In the genomic region with DNA sequence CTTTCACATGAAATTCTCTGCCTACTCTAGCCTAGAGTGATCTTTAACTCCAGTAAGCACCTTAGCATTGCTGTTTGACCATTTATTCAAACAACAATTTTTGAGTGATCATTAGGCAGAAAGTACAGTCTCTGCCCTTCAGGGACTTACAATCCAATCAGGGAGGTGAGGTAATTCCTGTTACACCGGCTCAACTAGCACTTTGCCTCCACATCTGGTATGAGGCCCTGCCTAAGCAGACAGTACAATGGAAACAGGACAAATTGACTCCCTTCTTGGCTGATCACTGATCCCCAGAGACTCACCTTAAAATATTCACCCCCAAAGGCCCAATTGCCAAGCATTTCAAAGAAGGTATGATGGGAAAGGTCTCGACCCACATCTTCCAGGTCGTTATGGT, we compare ENCODE assay signal across 12 cellular contexts. TPM values are rescaled to one million over a fixed set of nuclear protein-coding genes. Genes with fewer than 3 reads are reported as not detected.
DNase-seq lines count a peak whose midpoint lies in the region; ATAC-seq and TF ChIP-seq lines count a peak whose summit lies in the region.
"Had no signal": no experiment of that assay in that cellular context is flagged by ENCODE, and none has a peak within 500 bp of the region (broad histone marks: within the 10 kb centered on the region; RNA-seq: fewer than 3 reads in every experiment).

No MANE protein-coding gene starts in this region.

- POLR2A ChIA-PET in activated naive CD8-positive, alpha-beta T cell treated with anti-CD3 and anti-CD28 coated beads, Interleukin-2, amount 10 ng/mL, durations not matched to agents 7 days and 5 days (lab: Charles Lee), result no interaction called here

- no peak overlapping the region for H2BK15ac ChIP-seq in mesendoderm (replicated peaks; ENCODE audit: low read depth)

- no peak overlapping the region for H3K56ac ChIP-seq in mesendoderm (ENCODE audit: low read length)

- no peaks in the 10 kb centered on the region for H3K4me1 ChIP-seq in BE2C
- H3K4me1 ChIP-seq in HUES48 (ENCODE audit: control insufficient read depth, insufficient read depth, low read length), result peaks cover 7% of the 10 kb centered on the region
- no peaks in the 10 kb centered on the region for H3K4me1 ChIP-seq in mesendoderm (ENCODE audit: control insufficient read depth, low read depth, low read length)

- H3K27ac ChIP-seq in HUES48 (ENCODE audit: low read depth, low read length), result no peak overlapping the region
- H3K27ac ChIP-seq in mesendoderm (ENCODE audit: low read depth, low read length), result no peak overlapping the region

- H3K27me3 ChIP-seq in BE2C (no peaks in the 10 kb centered on the region), HUES48 (ENCODE audit: control insufficient read depth, insufficient read depth, low read length) (no peaks in the 10 kb centered on the region), mesendoderm (ENCODE audit: insufficient read depth, low read length, poor library complexity) (no peaks in the 10 kb centered on the region)

- H3K4me1 Mint-ChIP-seq in activated naive CD8-positive, alpha-beta T cell treated with anti-CD3 and anti-CD28 coated beads, Interleukin-2, amount 10 ng/mL, durations not matched to agents 7 days and 5 days, result peaks cover 10% of the 10 kb centered on the region

- intact Hi-C loops in left colon (cut with DNase I, micrococcal nuclease), result no loop called here

- H3K36me3 Mint-ChIP-seq in activated naive CD8-positive, alpha-beta T cell treated with anti-CD3 and anti-CD28 coated beads, Interleukin-2, amount 10 ng/mL, durations not matched to agents 7 days and 5 days, result peaks cover 10% of the 10 kb centered on the region

- WGBS in mesendoderm (ENCODE audit: extremely low coverage, insufficient coverage, low lambda C conversion rate), result no CpG with 5 or more reads among the region's 3 CpGs

- H4K5ac ChIP-seq in mesendoderm (ENCODE audit: low read length), result no peak overlapping the region

- no peaks in the 10 kb centered on the region for H3K9me3 Mint-ChIP-seq in activated naive CD8-positive, alpha-beta T cell treated with anti-CD3 and anti-CD28 coated beads, Interleukin-2, amount 10 ng/mL, durations not matched to agents 7 days and 5 days

- H4K8ac ChIP-seq in mesendoderm (ENCODE audit: low read depth, low read length), result no peak overlapping the region

- H3K9me3 ChIP-seq in BE2C, result no peaks in the 10 kb centered on the region
- no peaks in the 10 kb centered on the region for H3K9me3 ChIP-seq in HUES48 (ENCODE audit: control insufficient read depth, insufficient read depth, low read length)

- no peak overlapping the region for H3K18ac ChIP-seq in mesendoderm (ENCODE audit: low read length)

- no peak for TF ChIP-seq CTCF in BE2C (IDR thresholded peaks at IDR 0.05; ENCODE audit: low read depth, low read length)

- H2BK5ac ChIP-seq in mesendoderm (ENCODE audit: low read length), result no peak overlapping the region

- no peak overlapping the region for H2BK120ac ChIP-seq in mesendoderm (ENCODE audit: low read depth, low read length)

- peaks cover 8% of the 10 kb centered on the region for H3K79me1 ChIP-seq in mesendoderm (ENCODE audit: low read length)

- H3K27ac Mint-ChIP-seq in activated naive CD8-positive, alpha-beta T cell treated with anti-CD3 and anti-CD28 coated beads, Interleukin-2, amount 10 ng/mL, durations not matched to agents 7 days and 5 days, result no peak overlapping the region

- no peaks in the 10 kb centered on the region for H3K27me3 Mint-ChIP-seq in activated naive CD8-positive, alpha-beta T cell treated with anti-CD3 and anti-CD28 coated beads, Interleukin-2, amount 10 ng/mL, durations not matched to agents 7 days and 5 days

- no peak overlapping the region for H3K23ac ChIP-seq in mesendoderm (ENCODE audit: low read length)

- no peak overlapping the region for H3K4ac ChIP-seq in mesendoderm (ENCODE audit: low read depth, low read length)

- no peak overlapping the region for H2AK5ac ChIP-seq in mesendoderm (ENCODE audit: low read length)

- H3K79me2 ChIP-seq in mesendoderm (ENCODE audit: control insufficient read depth, insufficient read depth, low read length), result peaks cover 7% of the 10 kb centered on the region

- H3K9ac ChIP-seq in HUES48 (ENCODE audit: low read depth, low read length) (no peak overlapping the region), mesendoderm (ENCODE audit: low read length) (peak overlapping the region; percentile 91)

- no peak for ATAC-seq in activated naive CD8-positive, alpha-beta T cell treated with anti-CD3 and anti-CD28 coated beads, Interleukin-2, amount 10 ng/mL, durations not matched to agents 7 days and 5 days (ENCODE audit: low read depth)
- ATAC-seq in GM21390 (IDR thresholded peaks at IDR 0.05; ENCODE audit: unreplicated experiment), result no peak
- no peak for ATAC-seq in left colon
- ATAC-seq in HG02973 (IDR thresholded peaks at IDR 0.05; ENCODE audit: unreplicated experiment), result no peak
- ATAC-seq: sciatic nerve had no signal

- no peak overlapping the region for H3K4me2 ChIP-seq in mesendoderm (ENCODE audit: low read length)

- H3K4me3 ChIP-seq in BE2C (ENCODE audit: low read depth, low read length) (peak overlapping the region; percentile 84), HUES48 (ENCODE audit: low read depth, low read length) (peak overlapping the region; percentile 80), mesendoderm (ENCODE audit: low read length) (no peak overlapping the region)

- DNase-seq in BE2C (no peak), mesendoderm (no peak), left colon (no peak), NCI-H446 treated with DMSO at 0.1 percent for 48 hours (lab: John Stamatoyannopoulos, UW) (no peak)
- DNase-seq in activated naive CD8-positive, alpha-beta T cell treated with anti-CD3 and anti-CD28 coated beads, Interleukin-2, amount 10 ng/mL, durations not matched to agents 7 days and 5 days, result no peak
- DNase-seq: activated effector memory CD4-positive, alpha-beta T cell treated with anti-CD3 and anti-CD28 coated beads, Interleukin-2, amount 50 U/mL, for 16 hours; effector memory CD4-positive, alpha-beta T cell; NCI-H2029 had no signal

- H3K4me3 Mint-ChIP-seq in activated naive CD8-positive, alpha-beta T cell treated with anti-CD3 and anti-CD28 coated beads, Interleukin-2, amount 10 ng/mL, durations not matched to agents 7 days and 5 days, result peak overlapping the region; percentile 99

- H3K36me3 ChIP-seq in BE2C, result peaks cover 48% of the 10 kb centered on the region
- peaks cover 49% of the 10 kb centered on the region for H3K36me3 ChIP-seq in HUES48 (ENCODE audit: control insufficient read depth, insufficient read depth, low read length)
- peaks cover 5% of the 10 kb centered on the region for H3K36me3 ChIP-seq in mesendoderm (ENCODE audit: control insufficient read depth, insufficient read depth, low read length)

RNA-seq across cellular contexts. Expression of a gene that starts 1.4 kb away (rescaled TPM):
- polyA plus RNA-seq in BE2C (2012; ENCODE audit: insufficient read depth, insufficient read length, low read depth), result 27.4 TPM
- 10 to 100 TPM; 23.0 to 23.2 TPM for total RNA-seq in activated naive CD8-positive, alpha-beta T cell treated with anti-CD3 and anti-CD28 coated beads, Interleukin-2, amount 10 ng/mL, durations not matched to agents 7 days and 5 days
- 6.0 TPM for polyA plus RNA-seq in mesendoderm (2013, experiment 1 of 2)
- 6.1 TPM for polyA plus RNA-seq in mesendoderm (2013, experiment 2 of 2)
- 10 to 100 TPM in 1 of 2 donors, 1 to 10 TPM in 1; 8.6 to 12.0 TPM for total RNA-seq in left colon

RNA-seq across cellular contexts. Expression of a gene that starts 30.7 kb away (rescaled TPM):
- polyA plus RNA-seq in BE2C (2012; ENCODE audit: insufficient read depth, insufficient read length, low read depth), result not detected
- not detected for total RNA-seq in activated naive CD8-positive, alpha-beta T cell treated with anti-CD3 and anti-CD28 coated beads, Interleukin-2, amount 10 ng/mL, durations not matched to agents 7 days and 5 days
- polyA plus RNA-seq in mesendoderm (2013, experiment 1 of 2), result not detected
- polyA plus RNA-seq in mesendoderm (2013, experiment 2 of 2), result not detected
- total RNA-seq in left colon, result not detected
- total RNA-seq: sciatic nerve had no signal

RNA-seq across cellular contexts. Expression of a gene that starts 41.5 kb away (rescaled TPM):
- polyA plus RNA-seq in BE2C (2012; ENCODE audit: insufficient read depth, insufficient read length, low read depth), result 8.0 TPM
- total RNA-seq in activated naive CD8-positive, alpha-beta T cell treated with anti-CD3 and anti-CD28 coated beads, Interleukin-2, amount 10 ng/mL, durations not matched to agents 7 days and 5 days, result not detected
- polyA plus RNA-seq in mesendoderm (2013, experiment 1 of 2), result 1.6 TPM
- polyA plus RNA-seq in mesendoderm (2013, experiment 2 of 2), result 1.6 TPM
- total RNA-seq in left colon, result under 1 TPM; 0.21 to 0.31 TPM
- total RNA-seq: sciatic nerve had no signal

RNA-seq across cellular contexts. Expression of a gene that starts 46.4 kb away (rescaled TPM):
- polyA plus RNA-seq in BE2C (2012; ENCODE audit: insufficient read depth, insufficient read length, low read depth), result 26.2 TPM
- total RNA-seq in activated naive CD8-positive, alpha-beta T cell treated with anti-CD3 and anti-CD28 coated beads, Interleukin-2, amount 10 ng/mL, durations not matched to agents 7 days and 5 days, result 10 to 100 TPM; 14.0 to 14.3 TPM
- polyA plus RNA-seq in mesendoderm (2013, experiment 1 of 2), result 4.8 TPM
- polyA plus RNA-seq in mesendoderm (2013, experiment 2 of 2), result 5.4 TPM
- 10 to 100 TPM in 1 of 2 donors, 1 to 10 TPM in 1; 9.6 to 15.3 TPM for total RNA-seq in left colon

RNA-seq across cellular contexts. Expression of a gene that starts 54.4 kb away (rescaled TPM):
- polyA plus RNA-seq in BE2C (2012; ENCODE audit: insufficient read depth, insufficient read length, low read depth), result 111 TPM
- total RNA-seq in activated naive CD8-positive, alpha-beta T cell treated with anti-CD3 and anti-CD28 coated beads, Interleukin-2, amount 10 ng/mL, durations not matched to agents 7 days and 5 days, result 10 to 100 TPM; 28.4 TPM
- 18.8 TPM for polyA plus RNA-seq in mesendoderm (2013, experiment 1 of 2)
- 16.7 TPM for polyA plus RNA-seq in mesendoderm (2013, experiment 2 of 2)
- 10 to 100 TPM; 34.9 to 43.5 TPM for total RNA-seq in left colon
